ENCODE assay signal across 18 cellular contexts in genomic region chr11:2847511-2847910, GRCh38.
"Had no signal": no experiment of that assay in that cellular context is flagged by ENCODE, and none has a peak within 500 bp of the region (broad histone marks: within the 10 kb centered on the region; RNA-seq: fewer than 3 reads in every experiment).

No MANE protein-coding gene starts in this region.

- H3K27ac ChIP-seq: adrenal gland, cardiac muscle cell, dorsolateral prefrontal cortex, neutrophil, tibial artery, uterus had no signal

- H3K27me3 ChIP-seq: adrenal gland, cardiac muscle cell, neutrophil, uterus had no signal

- DNase-seq: activated CD4-positive, alpha-beta memory T cell treated with anti-CD3 and anti-CD28 coated beads, Interleukin-2, amount 10 ng/mL, durations not matched to agents 7 days and 5 days; activated CD4-positive, alpha-beta T cell treated with anti-CD3 and anti-CD28 coated beads for 36 hours; activated effector memory CD4-positive, alpha-beta T cell treated with Interleukin-2 at 50 U/mL for 16 hours; activated T-cell treated with anti-CD3 and anti-CD28 coated beads, Interleukin-2, amount 50 U/mL, for 4 hours; adrenal gland; dorsolateral prefrontal cortex; erythroblast; left colon; mucosa of descending colon; naive thymus-derived CD4-positive, alpha-beta T cell; posterior cingulate gyrus; retina; tibial artery; uterus had no signal

- H3K4me3 ChIP-seq: adrenal gland, cardiac muscle cell, dorsolateral prefrontal cortex, lung, mucosa of descending colon, tibial artery, uterus had no signal

- H3K4me1 ChIP-seq: adrenal gland, tibial artery, uterus had no signal

- H3K9me3 ChIP-seq: adrenal gland, mucosa of descending colon, neutrophil, tibial artery, uterus had no signal

- H3K36me3 ChIP-seq: cardiac muscle cell, tibial artery, uterus had no signal

- ATAC-seq: activated CD4-positive, alpha-beta T cell treated with anti-CD3 and anti-CD28 coated beads for 36 hours; activated T-cell treated with anti-CD3 and anti-CD28 coated beads, Interleukin-2, amount 50 U/mL, for 4 hours; left colon; mucosa of descending colon; naive thymus-derived CD4-positive, alpha-beta T cell; stimulated activated memory B cell treated with anti-CD40 and anti-IgM and Interleukin-4, amounts not matched to agents 10 μg/mL and 1 μg/mL and 100 μg/mL, for 72 hours had no signal
